In the genomic region with DNA sequence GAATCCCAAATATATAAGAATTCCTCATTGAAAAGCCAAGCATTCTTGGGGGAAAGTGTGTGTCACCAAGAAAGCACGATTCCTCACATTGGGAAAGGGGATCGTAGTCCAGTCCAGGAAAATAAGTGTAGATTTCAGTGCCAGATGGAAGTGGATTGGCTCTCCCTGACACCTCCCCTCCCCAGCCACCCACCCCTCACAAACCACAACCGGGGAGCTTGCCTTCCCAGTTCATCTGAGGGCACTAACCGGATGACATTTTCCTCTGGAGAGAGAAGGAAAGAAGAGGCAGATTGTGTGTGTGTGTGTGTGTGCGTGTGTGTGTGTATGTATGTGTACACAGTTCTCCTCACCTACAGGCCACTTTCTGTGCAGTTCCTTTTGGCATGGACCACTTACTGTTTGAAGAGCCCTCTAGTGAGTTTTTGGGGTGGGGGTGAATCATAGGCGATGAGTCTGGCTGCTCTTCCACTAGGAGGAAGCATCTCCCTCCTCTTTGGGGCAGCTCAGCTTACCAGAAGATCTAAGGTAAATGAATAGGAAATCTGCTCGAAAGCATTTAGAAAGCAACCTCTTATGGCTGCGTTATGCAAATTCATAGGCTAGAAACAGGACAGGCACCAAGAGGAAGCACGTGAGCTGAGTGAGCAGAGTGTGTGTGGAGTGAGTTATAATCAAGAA, we compare ENCODE assay signal across 9 cellular contexts. TPM values are rescaled to one million over a fixed set of nuclear protein-coding genes. Genes with fewer than 3 reads are reported as not detected.
DNase-seq lines count a peak whose midpoint lies in the region; ATAC-seq lines count a peak whose summit lies in the region.
"Had no signal": no experiment of that assay in that cellular context is flagged by ENCODE, and none has a peak within 500 bp of the region (broad histone marks: within the 10 kb centered on the region; RNA-seq: fewer than 3 reads in every experiment).

No MANE protein-coding gene starts in this region.

- intact Hi-C loops in left colon (cut with DNase I, micrococcal nuclease): no loop called here

- ATAC-seq in GM18517 (IDR thresholded peaks at IDR 0.05; ENCODE audit: unreplicated experiment) (peak; percentile 76), HG02759 (IDR thresholded peaks at IDR 0.05; ENCODE audit: unreplicated experiment) (peak; percentile 86), left colon (no peak)

- DNase-seq in OCI-M1 (lab: John Stamatoyannopoulos, UW) (peak; percentile 4), medulla oblongata (ENCODE audit: extremely low spot score) (peak; percentile 67), SHP77 treated with DMSO at 0.1 percent for 48 hours (lab: John Stamatoyannopoulos, UW) (no peak), left colon (no peak), superior temporal gyrus (ENCODE audit: extremely low spot score) (no peak), occipital lobe (lab: John Stamatoyannopoulos, UW) (no peak)

RNA-seq across cellular contexts. Expression of a gene that starts 20.8 kb away (rescaled TPM):
- total RNA-seq in left colon: 1 to 10 TPM; 7.1 to 9.8 TPM
- 14.0 TPM for total RNA-seq in occipital lobe
- total RNA-seq: NCI-H460 had no signal

Comparison
In these comparisons a context has a peak if more than half of its experiments do, and no peak if none do; other contexts are left out.
1. DNase-seq: peak in OCI-M1 (single experiment) and medulla oblongata (single experiment); none in SHP77 treated with DMSO at 0.1 percent for 48 hours (single experiment), left colon (0 of 2), superior temporal gyrus (single experiment) and occipital lobe (single experiment).